Comparison of ENCODE assay signal across 9 cellular contexts in the genomic region with DNA sequence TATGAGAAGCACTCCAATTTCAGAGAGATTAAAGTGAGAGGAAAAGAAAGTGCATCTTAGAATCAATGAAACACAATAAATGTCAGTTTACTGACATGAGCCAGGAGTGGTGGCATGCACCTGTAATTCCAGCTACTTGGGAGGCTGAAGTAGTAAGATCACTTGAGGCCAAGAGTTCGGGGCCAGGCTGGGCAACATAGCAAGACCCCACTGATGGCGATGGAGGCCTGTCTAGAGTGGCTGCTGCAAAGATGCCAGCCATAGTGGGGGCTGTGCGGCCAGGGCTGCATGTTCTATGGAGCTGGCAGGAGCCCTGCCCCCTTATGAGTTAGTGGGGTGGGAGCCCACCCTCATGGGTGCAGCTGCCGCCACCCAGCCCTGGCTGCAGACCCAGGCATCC. TPM values are rescaled to one million over a fixed set of nuclear protein-coding genes. Genes with fewer than 3 reads are reported as not detected.
"Had no signal": no experiment of that assay in that cellular context is flagged by ENCODE, and none has a peak within 500 bp of the region (broad histone marks: within the 10 kb centered on the region; RNA-seq: fewer than 3 reads in every experiment).

No MANE protein-coding gene starts in this region.

- H3K27ac ChIP-seq: GM23248 had no signal

- H3K9me3 ChIP-seq: HAP-1 had no signal

- DNase-seq: GM23248, GOT3, H7, IMR-90, KBM-7 had no signal

- ATAC-seq: HCT116 had no signal

- H3K4me1 ChIP-seq: HAP-1 had no signal

- H3K4me3 ChIP-seq: GM23248, HAP-1 had no signal

- H2AFZ ChIP-seq: GM23248 had no signal

- H3K9ac ChIP-seq: GM23248 had no signal

RNA-seq across cellular contexts. Expression of gene FABP3, which starts 48.8 kb away (rescaled TPM):
- total RNA-seq: H4, HT1080 had no signal
